In the genomic region with DNA sequence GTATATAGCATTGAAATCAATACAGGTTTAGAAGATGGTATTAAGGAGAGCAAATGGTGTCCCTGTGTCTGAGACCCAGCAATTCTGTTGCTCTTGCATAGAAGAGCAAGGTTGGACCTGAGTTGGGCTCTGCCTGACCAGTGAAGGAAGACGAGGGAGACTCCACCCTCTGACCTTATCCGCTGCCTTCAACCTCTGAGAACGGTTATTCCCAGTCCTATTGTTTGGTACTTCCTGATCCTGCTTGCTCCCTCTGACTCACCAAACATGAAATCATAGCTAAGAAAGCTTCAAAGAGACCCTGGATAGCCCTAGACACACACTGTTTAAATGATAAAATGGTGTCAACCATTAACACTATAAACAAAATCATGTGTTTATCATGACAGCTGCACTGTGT, we compare ENCODE assay signal across 15 cellular contexts.
DNase-seq lines count a peak whose midpoint lies in the region; ATAC-seq and TF ChIP-seq lines count a peak whose summit lies in the region.
"Had no signal": no experiment of that assay in that cellular context is flagged by ENCODE, and none has a peak within 500 bp of the region (broad histone marks: within the 10 kb centered on the region; RNA-seq: fewer than 3 reads in every experiment).

No MANE protein-coding gene starts in this region.

- H3K27me3 Mint-ChIP-seq in Calu3 (ENCODE audit: unreplicated experiment) = no peaks in the 10 kb centered on the region
- H3K27me3 Mint-ChIP-seq: dendritic cell treated with granulocyte-macrophage colony-stimulating factor and Interleukin-4, amounts not matched to agents 40 ng/mL and 50 ng/mL, for 4 days had no signal

- TF ChIP-seq POLR2A in stomach (IDR thresholded peaks at IDR 0.05) = no peak

- BruUV-seq in Calu3 (replicated peaks; lab: Mats Ljungman, UMichigan) = no TSS peak

- CTCF ChIA-PET in Calu3 (lab: Charles Lee) = interaction anchor here (0.6 kb wide), 1 partner anchor 545 kb away, joined by 3 read pairs; no protein-coding TSS in a partner anchor
- CTCF ChIA-PET in RWPE1 (lab: Yijun Ruan, JAX) = no interaction called here

- ATAC-seq in foreskin keratinocyte = peak; percentile 86

- peaks cover 22% of the 10 kb centered on the region for H3K4me1 Mint-ChIP-seq in Calu3 (ENCODE audit: low read depth, unreplicated experiment)

- POLR2A ChIA-PET in RWPE1 (lab: Yijun Ruan, JAX; ENCODE audit: low non-redundant PET) = no interaction called here

- H3K27me3 ChIP-seq in foreskin keratinocyte (no peaks in the 10 kb centered on the region), stomach (no peaks in the 10 kb centered on the region)
- H3K27me3 ChIP-seq: neutrophil had no signal

- H3K36me3 Mint-ChIP-seq in Calu3 (ENCODE audit: insufficient read depth, unreplicated experiment) = no peaks in the 10 kb centered on the region

- no peaks in the 10 kb centered on the region for H3K9me3 ChIP-seq in stomach
- H3K9me3 ChIP-seq: HAP-1, neutrophil had no signal

- H3K4me1 ChIP-seq in foreskin keratinocyte (peaks cover 19% of the 10 kb centered on the region), stomach (peaks cover 0 to 20% (median 6%) of the 10 kb centered on the region in 4 donors)
- H3K4me1 ChIP-seq: HAP-1 had no signal

- DNase-seq in Calu3 (peak; percentile 11), RWPE1 (ENCODE audit: low spot score) (peak; percentile 55), foreskin keratinocyte (peak; percentile 40 to 63), mucosa of gallbladder (ENCODE audit: low spot score) (peak; percentile 13), stomach (no peak), SIG-M5 treated with dmso at 0.1 percent for 504 hours (lab: John Stamatoyannopoulos, UW; ENCODE audit: unreplicated experiment) (no peak), HK-2 (ENCODE audit: unreplicated experiment) (no peak)
- no peak for DNase-seq in stimulated activated CD8-positive, alpha-beta memory T cell treated with anti-CD3 and anti-CD28 coated beads, Interleukin-4, amount 100 ng/mL, for 48 hours
- DNase-seq: activated T-cell treated with anti-CD3 and anti-CD28 coated beads, Interleukin-2, amount 50 U/mL, for 1 hour; head of caudate nucleus; stimulated activated CD4-positive, alpha-beta T cell treated with anti-CD3 and anti-CD28 coated beads, Interleukin-15, amount 100 ng/mL, for 24 hours had no signal

- no peak overlapping the region for H3K27ac ChIP-seq in RWPE1
- H3K27ac ChIP-seq in foreskin keratinocyte = no peak overlapping the region
- H3K27ac ChIP-seq in stomach = peak overlapping the region in 1 of 5 donors; percentile 15
- H3K27ac ChIP-seq: neutrophil had no signal

- intact Hi-C loops in Calu3 (cut with micrococcal nuclease; ENCODE audit: unreplicated experiment) = no loop called here
- intact Hi-C loops in stomach (cut with DNase I; ENCODE audit: low total_unique reads) = no loop called here

- no peaks in the 10 kb centered on the region for H3K36me3 ChIP-seq in stomach
- H3K36me3 ChIP-seq: HAP-1, neutrophil had no signal

- no peak overlapping the region for H3K4me3 Mint-ChIP-seq in Calu3 (ENCODE audit: low read depth, unreplicated experiment)
- H3K4me3 Mint-ChIP-seq: dendritic cell treated with granulocyte-macrophage colony-stimulating factor and Interleukin-4, amounts not matched to agents 40 ng/mL and 50 ng/mL, for 4 days had no signal

- WGBS in stomach, 5 donors = 47 to 62% (median 56%) methylated on average over 3 of the region's 3 CpGs

- TF ChIP-seq CTCF in Calu3 (IDR thresholded peaks at IDR 0.05; ENCODE audit: unreplicated experiment) = no peak
- no peak for TF ChIP-seq CTCF in RWPE1 (conservative IDR thresholded peaks at IDR 0.05; ENCODE audit: low read depth)
- no peak for TF ChIP-seq CTCF in foreskin keratinocyte (conservative IDR thresholded peaks at IDR 0.05)
- no peak for TF ChIP-seq CTCF in stomach (IDR thresholded peaks at IDR 0.05)

- peaks cover 4% of the 10 kb centered on the region for H3K9me3 Mint-ChIP-seq in Calu3 (ENCODE audit: low read depth, unreplicated experiment)

- no peak overlapping the region for H3K4me3 ChIP-seq in stomach
- H3K4me3 ChIP-seq: HAP-1, lung had no signal

- no peak for TF ChIP-seq EP300 in stomach (IDR thresholded peaks at IDR 0.05)

- peak overlapping the region; percentile 58 for H3K27ac Mint-ChIP-seq in Calu3 (ENCODE audit: unreplicated experiment)
- H3K27ac Mint-ChIP-seq: dendritic cell treated with granulocyte-macrophage colony-stimulating factor and Interleukin-4, amounts not matched to agents 40 ng/mL and 50 ng/mL, for 4 days had no signal

Comparison
In these comparisons a context has a peak if more than half of its experiments do, and no peak if none do; other contexts are left out.
1. DNase-seq: peak in Calu3 (single experiment), RWPE1 (single experiment), foreskin keratinocyte (2 of 2) and mucosa of gallbladder (single experiment); none in stomach (single experiment), SIG-M5 treated with dmso at 0.1 percent for 504 hours (single experiment), stimulated activated CD8-positive, alpha-beta memory T cell treated with anti-CD3 and anti-CD28 coated beads, Interleukin-4, amount 100 ng/mL, for 48 hours (single experiment) and HK-2 (single experiment).